Comparison of ENCODE assay signal across 17 cellular contexts in the genomic region with DNA sequence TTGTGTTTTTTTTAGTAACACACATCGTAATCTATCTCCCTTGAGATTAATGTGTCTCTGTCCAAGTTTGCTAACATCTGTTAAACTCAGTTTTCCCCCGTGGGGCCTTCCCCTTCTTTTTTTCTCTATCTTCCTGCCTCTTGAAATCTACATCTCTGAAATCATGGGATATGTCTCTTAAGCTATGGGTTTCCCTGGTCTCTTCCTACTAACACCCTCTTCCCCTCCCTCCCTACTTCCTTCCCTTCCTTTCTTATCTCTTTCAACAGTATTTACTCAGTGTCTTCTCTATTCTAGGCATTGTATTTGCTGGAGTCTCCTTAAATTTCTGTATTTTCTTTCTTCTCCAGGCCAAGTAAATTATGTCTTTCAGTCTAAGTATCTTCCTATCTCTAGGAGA. TPM values are rescaled to one million over a fixed set of nuclear protein-coding genes. Genes with fewer than 3 reads are reported as not detected.
A peak's percentile ranks its signal among the peaks of the same experiment; 100 is the strongest.
DNase-seq lines count a peak whose midpoint lies in the region; ATAC-seq and TF ChIP-seq lines count a peak whose summit lies in the region.
"Had no signal": no experiment of that assay in that cellular context is flagged by ENCODE, and none has a peak within 500 bp of the region (broad histone marks: within the 10 kb centered on the region; RNA-seq: fewer than 3 reads in every experiment).

No MANE protein-coding gene starts in this region.

- no peak overlapping the region for H3K27ac Mint-ChIP-seq in activated T-cell treated with anti-CD3 and anti-CD28 coated beads, Interleukin-2, amount 50 U/mL, for 24 hours
- no peak overlapping the region for H3K27ac Mint-ChIP-seq in activated CD8-positive, alpha-beta T cell treated with anti-CD3 and anti-CD28 coated beads for 36 hours
- H3K27ac Mint-ChIP-seq: CD8-positive, alpha-beta memory T cell; GM23338 had no signal

- intact Hi-C loops in activated CD8-positive, alpha-beta T cell treated with anti-CD3 and anti-CD28 coated beads for 36 hours (cut with micrococcal nuclease): no loop called here

- no peaks in the 10 kb centered on the region for H4K20me1 ChIP-seq in BLaER1

- H3K4me1 Mint-ChIP-seq in activated T-cell treated with anti-CD3 and anti-CD28 coated beads, Interleukin-2, amount 50 U/mL, for 24 hours (ENCODE audit: low read depth): no peaks in the 10 kb centered on the region
- H3K4me1 Mint-ChIP-seq in activated CD8-positive, alpha-beta T cell treated with anti-CD3 and anti-CD28 coated beads for 36 hours (ENCODE audit: low read depth): no peaks in the 10 kb centered on the region
- H3K4me1 Mint-ChIP-seq: CD8-positive, alpha-beta memory T cell had no signal

- H3K4me3 Mint-ChIP-seq in activated T-cell treated with anti-CD3 and anti-CD28 coated beads, Interleukin-2, amount 50 U/mL, for 24 hours: no peak overlapping the region
- no peak overlapping the region for H3K4me3 Mint-ChIP-seq in activated CD8-positive, alpha-beta T cell treated with anti-CD3 and anti-CD28 coated beads for 36 hours
- H3K4me3 Mint-ChIP-seq: CD8-positive, alpha-beta memory T cell; GM23338 had no signal

- no peaks in the 10 kb centered on the region for H3K9me3 Mint-ChIP-seq in activated T-cell treated with anti-CD3 and anti-CD28 coated beads, Interleukin-2, amount 50 U/mL, for 24 hours
- H3K9me3 Mint-ChIP-seq in activated CD8-positive, alpha-beta T cell treated with anti-CD3 and anti-CD28 coated beads for 36 hours: no peaks in the 10 kb centered on the region
- H3K9me3 Mint-ChIP-seq: CD8-positive, alpha-beta memory T cell; GM23338 had no signal

- no peaks in the 10 kb centered on the region for H3K27me3 ChIP-seq in BLaER1

- H3K4me3 ChIP-seq in BLaER1 (no peak overlapping the region), HEK293 (ENCODE audit: low read depth, low read length) (no peak overlapping the region), choroid plexus epithelial cell (ENCODE audit: low read depth, low read length) (no peak overlapping the region)
- H3K4me3 ChIP-seq: GM23338 had no signal

- H3K36me3 Mint-ChIP-seq in activated T-cell treated with anti-CD3 and anti-CD28 coated beads, Interleukin-2, amount 50 U/mL, for 24 hours (ENCODE audit: low read depth): no peaks in the 10 kb centered on the region
- H3K36me3 Mint-ChIP-seq in activated CD8-positive, alpha-beta T cell treated with anti-CD3 and anti-CD28 coated beads for 36 hours (ENCODE audit: low read depth): no peaks in the 10 kb centered on the region
- H3K36me3 Mint-ChIP-seq: CD8-positive, alpha-beta memory T cell had no signal

- peak overlapping the region; percentile 52 for H3K4me2 ChIP-seq in BLaER1
- H3K4me2 ChIP-seq: GM23338, KMS-11 had no signal

- peaks cover 34% of the 10 kb centered on the region for H3K27me3 Mint-ChIP-seq in activated T-cell treated with anti-CD3 and anti-CD28 coated beads, Interleukin-2, amount 50 U/mL, for 24 hours
- peaks cover 13% of the 10 kb centered on the region for H3K27me3 Mint-ChIP-seq in activated CD8-positive, alpha-beta T cell treated with anti-CD3 and anti-CD28 coated beads for 36 hours

- DNase-seq in choroid plexus epithelial cell (ENCODE audit: low read depth) (peak; percentile 5), myocyte (ENCODE audit: low read depth) (peak; percentile 9), GF-D8 (lab: John Stamatoyannopoulos, UW) (no peak), DMS153 treated with DMSO at 0.1 percent for 48 hours (lab: John Stamatoyannopoulos, UW; ENCODE audit: unreplicated experiment) (no peak)
- DNase-seq in activated T-cell treated with anti-CD3 and anti-CD28 coated beads, Interleukin-2, amount 50 U/mL, for 24 hours: no peak
- DNase-seq in activated CD8-positive, alpha-beta T cell treated with anti-CD3 and anti-CD28 coated beads for 36 hours: no peak
- DNase-seq: C1 segment of cervical spinal cord; CD8-positive, alpha-beta memory T cell; GDM1; NCI-H187 treated with DMSO at 0.1 percent for 48 hours; NCI-H524 treated with DMSO at 0.1 percent for 48 hours had no signal

- H3K27ac ChIP-seq in BLaER1 (no peak overlapping the region), HEK293 (ENCODE audit: extremely low read depth, low read depth, low read length) (peak overlapping the region; percentile 73)
- H3K27ac ChIP-seq: KMS-11 had no signal

- no peak overlapping the region for H3K9ac ChIP-seq in BLaER1
- H3K9ac ChIP-seq: KMS-11 had no signal

- H3K4me1 ChIP-seq in BLaER1 (peaks cover 12% of the 10 kb centered on the region), HEK293 (ENCODE audit: control insufficient read depth, insufficient read depth, low read length) (peaks cover 22% of the 10 kb centered on the region)

- no peaks in the 10 kb centered on the region for H3K9me3 ChIP-seq in BLaER1
- no peaks in the 10 kb centered on the region for H3K9me3 ChIP-seq in HEK293 (ENCODE audit: control insufficient read depth, insufficient read depth, low read depth, low read length)

- CTCF ChIA-PET in HEK293 (lab: Yijun Ruan, JAX): interaction anchor here (1.0 to 1.5 kb wide), 2 partner anchors 17 to 172 kb away, joined by 3 read pairs; no protein-coding TSS in a partner anchor
- CTCF ChIA-PET in activated CD8-positive, alpha-beta T cell treated with anti-CD3 and anti-CD28 coated beads for 36 hours (lab: Charles Lee): interaction anchor here (1.2 to 3.6 kb wide), 2 partner anchors 32 to 177 kb away, joined by 3 to 16 read pairs; no protein-coding TSS in a partner anchor

- H3K36me3 ChIP-seq in BLaER1: no peaks in the 10 kb centered on the region
- no peaks in the 10 kb centered on the region for H3K36me3 ChIP-seq in HEK293 (ENCODE audit: control insufficient read depth in 2 of 2, insufficient read depth in 1 of 2, low read length in 2 of 2)

- no peak for TF ChIP-seq CTCF in HEK293 (tag by site-specific recombination; IDR thresholded peaks at IDR 0.05)
- no peak for TF ChIP-seq CTCF in choroid plexus epithelial cell (conservative IDR thresholded peaks at IDR 0.05; ENCODE audit: low read depth, low read length)
- no peak for TF ChIP-seq CTCF in activated CD8-positive, alpha-beta T cell treated with anti-CD3 and anti-CD28 coated beads for 36 hours (IDR thresholded peaks at IDR 0.05)

- POLR2A ChIA-PET in HEK293 (lab: Yijun Ruan, JAX): no interaction called here
- POLR2A ChIA-PET in activated CD8-positive, alpha-beta T cell treated with anti-CD3 and anti-CD28 coated beads for 36 hours (lab: Charles Lee): no interaction called here

- no peak for ATAC-seq in activated CD8-positive, alpha-beta T cell treated with anti-CD3 and anti-CD28 coated beads for 36 hours
- ATAC-seq: GM23338, HCT116 had no signal

TF ChIP-seq in HEK293, 187 proteins besides CTCF, POLR2A, EP300 and RAD21:
- TF ChIP-seq FEZF1 (tag by site-specific recombination; IDR thresholded peaks at IDR 0.05) (0 out of 2 replicates have a peak, but pooled peaks have one; percentile 64), ZNF169 (tag by site-specific recombination; IDR thresholded peaks at IDR 0.05) (no peak)
- TF ChIP-seq, protein P1, sequence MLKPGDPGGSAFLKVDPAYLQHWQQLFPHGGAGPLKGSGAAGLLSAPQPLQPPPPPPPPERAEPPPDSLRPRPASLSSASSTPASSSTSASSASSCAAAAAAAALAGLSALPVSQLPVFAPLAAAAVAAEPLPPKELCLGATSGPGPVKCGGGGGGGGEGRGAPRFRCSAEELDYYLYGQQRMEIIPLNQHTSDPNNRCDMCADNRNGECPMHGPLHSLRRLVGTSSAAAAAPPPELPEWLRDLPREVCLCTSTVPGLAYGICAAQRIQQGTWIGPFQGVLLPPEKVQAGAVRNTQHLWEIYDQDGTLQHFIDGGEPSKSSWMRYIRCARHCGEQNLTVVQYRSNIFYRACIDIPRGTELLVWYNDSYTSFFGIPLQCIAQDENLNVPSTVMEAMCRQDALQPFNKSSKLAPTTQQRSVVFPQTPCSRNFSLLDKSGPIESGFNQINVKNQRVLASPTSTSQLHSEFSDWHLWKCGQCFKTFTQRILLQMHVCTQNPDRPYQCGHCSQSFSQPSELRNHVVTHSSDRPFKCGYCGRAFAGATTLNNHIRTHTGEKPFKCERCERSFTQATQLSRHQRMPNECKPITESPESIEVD (tag by site-specific recombination; IDR thresholded peaks at IDR 0.05): peak; percentile 48; the same call in 1 of the 2 replicates

RNA-seq across cellular contexts. Expression of a gene that starts 27.6 kb away (rescaled TPM):
- 2.9 and 5.9 TPM in 2 replicates for total RNA-seq in myocyte
- 4.0 TPM for polyA plus RNA-seq in myocyte (2012)
- 1 to 10 TPM in 1 of 2 experiments, under 1 TPM in 1; 0.47 to 1.4 TPM for total RNA-seq in activated CD8-positive, alpha-beta T cell treated with anti-CD3 and anti-CD28 coated beads for 36 hours
- total RNA-seq: Daoy had no signal
- polyA plus RNA-seq: CD8-positive, alpha-beta memory T cell; GM23338 had no signal

Comparison
In these comparisons a context has a peak if more than half of its experiments do, and no peak if none do; other contexts are left out.
1. DNase-seq: peak in choroid plexus epithelial cell (single experiment) and myocyte (single experiment); none in GF-D8 (single experiment), activated T-cell treated with anti-CD3 and anti-CD28 coated beads, Interleukin-2, amount 50 U/mL, for 24 hours (single experiment), DMS153 treated with DMSO at 0.1 percent for 48 hours (single experiment) and activated CD8-positive, alpha-beta T cell treated with anti-CD3 and anti-CD28 coated beads for 36 hours (single experiment).